1 cellular context compared by ENCODE assay signal in the genomic region with DNA sequence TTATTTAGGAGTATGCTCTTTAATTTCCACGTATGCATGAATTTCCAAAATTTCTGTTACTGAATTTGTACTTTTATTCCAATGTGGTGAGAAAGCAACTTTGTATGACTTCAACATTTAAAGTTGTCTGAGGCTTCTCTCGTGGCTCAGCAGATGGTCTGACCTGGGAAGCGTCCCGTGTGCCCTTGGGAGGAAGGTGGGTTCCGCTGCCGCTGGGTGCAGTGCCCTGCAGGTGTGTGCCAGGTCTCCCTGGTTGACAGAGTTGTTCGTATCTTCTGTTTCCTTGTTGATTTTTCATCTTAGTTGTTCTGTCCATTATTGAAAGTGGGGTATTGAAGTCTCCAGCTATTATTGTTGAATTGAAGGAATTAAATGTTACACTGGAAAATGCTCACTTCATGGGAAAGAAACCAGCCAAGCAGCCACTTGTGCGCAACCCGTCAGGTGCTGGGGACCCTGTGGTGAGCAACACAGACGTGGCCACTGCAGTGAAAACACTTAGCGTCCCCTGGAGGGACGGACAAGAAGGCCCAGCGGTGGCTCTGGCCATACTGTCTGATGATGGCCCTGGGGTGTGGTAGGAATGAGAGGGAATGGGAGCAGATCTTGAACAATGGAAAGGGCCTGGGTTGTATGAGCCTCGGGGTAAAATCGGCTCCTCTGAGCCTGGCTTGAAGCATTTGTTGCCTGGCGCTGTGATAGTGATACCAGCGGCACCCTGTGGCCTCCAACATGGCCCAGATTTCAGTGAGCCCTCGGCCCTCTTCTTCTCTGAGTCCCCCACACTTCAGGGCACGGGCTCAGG.
TF ChIP-seq lines count a peak whose summit lies in the region.

No MANE protein-coding gene starts in this region.

TF ChIP-seq in GM23338, 12 proteins besides CTCF, POLR2A, EP300 and RAD21 (continued from another document):
- TF ChIP-seq, protein P1, sequence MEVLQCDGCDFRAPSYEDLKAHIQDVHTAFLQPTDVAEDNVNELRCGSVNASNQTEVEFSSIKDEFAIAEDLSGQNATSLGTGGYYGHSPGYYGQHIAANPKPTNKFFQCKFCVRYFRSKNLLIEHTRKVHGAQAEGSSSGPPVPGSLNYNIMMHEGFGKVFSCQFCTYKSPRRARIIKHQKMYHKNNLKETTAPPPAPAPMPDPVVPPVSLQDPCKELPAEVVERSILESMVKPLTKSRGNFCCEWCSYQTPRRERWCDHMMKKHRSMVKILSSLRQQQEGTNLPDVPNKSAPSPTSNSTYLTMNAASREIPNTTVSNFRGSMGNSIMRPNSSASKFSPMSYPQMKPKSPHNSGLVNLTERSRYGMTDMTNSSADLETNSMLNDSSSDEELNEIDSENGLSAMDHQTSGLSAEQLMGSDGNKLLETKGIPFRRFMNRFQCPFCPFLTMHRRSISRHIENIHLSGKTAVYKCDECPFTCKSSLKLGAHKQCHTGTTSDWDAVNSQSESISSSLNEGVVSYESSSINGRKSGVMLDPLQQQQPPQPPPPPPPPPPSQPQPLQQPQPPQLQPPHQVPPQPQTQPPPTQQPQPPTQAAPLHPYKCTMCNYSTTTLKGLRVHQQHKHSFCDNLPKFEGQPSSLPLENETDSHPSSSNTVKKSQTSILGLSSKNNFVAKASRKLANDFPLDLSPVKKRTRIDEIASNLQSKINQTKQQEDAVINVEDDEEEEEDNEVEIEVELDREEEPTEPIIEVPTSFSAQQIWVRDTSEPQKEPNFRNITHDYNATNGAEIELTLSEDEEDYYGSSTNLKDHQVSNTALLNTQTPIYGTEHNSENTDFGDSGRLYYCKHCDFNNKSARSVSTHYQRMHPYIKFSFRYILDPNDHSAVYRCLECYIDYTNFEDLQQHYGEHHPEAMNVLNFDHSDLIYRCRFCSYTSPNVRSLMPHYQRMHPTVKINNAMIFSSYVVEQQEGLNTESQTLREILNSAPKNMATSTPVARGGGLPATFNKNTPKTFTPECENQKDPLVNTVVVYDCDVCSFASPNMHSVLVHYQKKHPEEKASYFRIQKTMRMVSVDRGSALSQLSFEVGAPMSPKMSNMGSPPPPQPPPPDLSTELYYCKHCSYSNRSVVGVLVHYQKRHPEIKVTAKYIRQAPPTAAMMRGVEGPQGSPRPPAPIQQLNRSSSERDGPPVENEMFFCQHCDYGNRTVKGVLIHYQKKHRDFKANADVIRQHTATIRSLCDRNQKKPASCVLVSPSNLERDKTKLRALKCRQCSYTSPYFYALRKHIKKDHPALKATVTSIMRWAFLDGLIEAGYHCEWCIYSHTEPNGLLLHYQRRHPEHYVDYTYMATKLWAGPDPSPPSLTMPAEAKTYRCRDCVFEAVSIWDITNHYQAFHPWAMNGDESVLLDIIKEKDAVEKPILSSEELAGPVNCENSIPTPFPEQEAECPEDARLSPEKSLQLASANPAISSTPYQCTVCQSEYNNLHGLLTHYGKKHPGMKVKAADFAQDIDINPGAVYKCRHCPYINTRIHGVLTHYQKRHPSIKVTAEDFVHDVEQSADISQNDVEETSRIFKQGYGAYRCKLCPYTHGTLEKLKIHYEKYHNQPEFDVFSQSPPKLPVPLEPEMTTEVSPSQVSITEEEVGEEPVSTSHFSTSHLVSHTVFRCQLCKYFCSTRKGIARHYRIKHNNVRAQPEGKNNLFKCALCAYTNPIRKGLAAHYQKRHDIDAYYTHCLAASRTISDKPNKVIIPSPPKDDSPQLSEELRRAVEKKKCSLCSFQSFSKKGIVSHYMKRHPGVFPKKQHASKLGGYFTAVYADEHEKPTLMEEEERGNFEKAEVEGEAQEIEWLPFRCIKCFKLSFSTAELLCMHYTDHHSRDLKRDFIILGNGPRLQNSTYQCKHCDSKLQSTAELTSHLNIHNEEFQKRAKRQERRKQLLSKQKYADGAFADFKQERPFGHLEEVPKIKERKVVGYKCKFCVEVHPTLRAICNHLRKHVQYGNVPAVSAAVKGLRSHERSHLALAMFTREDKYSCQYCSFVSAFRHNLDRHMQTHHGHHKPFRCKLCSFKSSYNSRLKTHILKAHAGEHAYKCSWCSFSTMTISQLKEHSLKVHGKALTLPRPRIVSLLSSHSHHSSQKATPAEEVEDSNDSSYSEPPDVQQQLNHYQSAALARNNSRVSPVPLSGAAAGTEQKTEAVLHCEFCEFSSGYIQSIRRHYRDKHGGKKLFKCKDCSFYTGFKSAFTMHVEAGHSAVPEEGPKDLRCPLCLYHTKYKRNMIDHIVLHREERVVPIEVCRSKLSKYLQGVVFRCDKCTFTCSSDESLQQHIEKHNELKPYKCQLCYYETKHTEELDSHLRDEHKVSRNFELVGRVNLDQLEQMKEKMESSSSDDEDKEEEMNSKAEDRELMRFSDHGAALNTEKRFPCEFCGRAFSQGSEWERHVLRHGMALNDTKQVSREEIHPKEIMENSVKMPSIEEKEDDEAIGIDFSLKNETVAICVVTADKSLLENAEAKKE (CRISPR knock-in tag; IDR thresholded peaks at IDR 0.05): no peak
